In genomic region chr3:42830437-42831320, GRCh38 we compare ENCODE assay signal across 8 cellular contexts. TPM values are rescaled to one million over a fixed set of nuclear protein-coding genes. Genes with fewer than 3 reads are reported as not detected.
DNase-seq lines count a peak whose midpoint lies in the region; ATAC-seq and TF ChIP-seq lines count a peak whose summit lies in the region.

No MANE protein-coding gene starts in this region.

- POLR2A ChIA-PET in CD4-positive, alpha-beta memory T cell (lab: Charles Lee; ENCODE audit: partially characterized antibody) = interaction anchor here (0.9 kb wide), 1 partner anchor 51 kb away, joined by 4 read pairs; no protein-coding TSS in a partner anchor

- CTCF ChIA-PET in CD4-positive, alpha-beta memory T cell (lab: Charles Lee; ENCODE audit: partially characterized antibody) = interaction anchor here (0.9 to 2.7 kb wide), 9 partner anchors 9 to 52 kb away, joined by 3 to 16 read pairs (median 7); no protein-coding TSS in a partner anchor

- ATAC-seq in HG02610 (IDR thresholded peaks at IDR 0.05; ENCODE audit: unreplicated experiment) (no peak), GM21786 (IDR thresholded peaks at IDR 0.05; ENCODE audit: unreplicated experiment) (no peak)

- H3K4me1 ChIP-seq in ACC112 (ENCODE audit: control insufficient read depth, insufficient read depth, low read length, unreplicated experiment) (no peaks in the 10 kb centered on the region), tibial artery (peaks cover 0 to 10% (median 2%) of the 10 kb centered on the region in 4 donors)
- H3K4me1 ChIP-seq in CD4-positive, alpha-beta memory T cell (ENCODE audit: insufficient read depth, low read length) = no peaks in the 10 kb centered on the region

- TF ChIP-seq CTCF in GM12875 (IDR thresholded peaks at IDR 0.05; ENCODE audit: borderline replicate concordance, insufficient read depth, low read depth, low read length) (peak; percentile 21; the same call in 1 of the 2 replicates), fibroblast of villous mesenchyme (IDR thresholded peaks at IDR 0.05; ENCODE audit: insufficient read depth, low read depth, low read length) (peak; percentile 54), tibial artery (IDR thresholded peaks at IDR 0.05) (peak; percentile 33 to 38)

- no peaks in the 10 kb centered on the region for H3K79me2 ChIP-seq in ACC112 (ENCODE audit: control insufficient read depth, insufficient read depth, low read length, unreplicated experiment)

- no peaks in the 10 kb centered on the region for H3K36me3 Mint-ChIP-seq in CD4-positive, alpha-beta memory T cell

- peak overlapping the region; percentile 0 for H2AFZ ChIP-seq in ACC112 (ENCODE audit: low read length, unreplicated experiment)

- H3K4me3 ChIP-seq in ACC112 (ENCODE audit: low read depth, low read length) = no peak overlapping the region
- no peak overlapping the region for H3K4me3 ChIP-seq in GM12875 (ENCODE audit: low read depth, low read length)
- no peak overlapping the region for H3K4me3 ChIP-seq in fibroblast of villous mesenchyme (ENCODE audit: low read depth, low read length)
- no peak overlapping the region for H3K4me3 ChIP-seq in tibial artery
- H3K4me3 ChIP-seq in CD4-positive, alpha-beta memory T cell (ENCODE audit: low read length in 2 of 2) = no peak overlapping the region

- peaks cover 18 to 23% of the 10 kb centered on the region in 2 donors for H3K27me3 Mint-ChIP-seq in CD4-positive, alpha-beta memory T cell

- H3K9me3 ChIP-seq in tibial artery = no peaks in the 10 kb centered on the region
- H3K9me3 ChIP-seq in CD4-positive, alpha-beta memory T cell (ENCODE audit: control insufficient read depth in 1 of 2, low read length in 2 of 2) = no peaks in the 10 kb centered on the region

- H3K36me3 ChIP-seq in ACC112 (ENCODE audit: insufficient read depth, low read length) (no peaks in the 10 kb centered on the region), tibial artery (no peaks in the 10 kb centered on the region)
- H3K36me3 ChIP-seq in CD4-positive, alpha-beta memory T cell (ENCODE audit: insufficient read depth, low read length) = no peaks in the 10 kb centered on the region

- H3K27me3 ChIP-seq in ACC112 (ENCODE audit: insufficient read depth, low read length) = no peaks in the 10 kb centered on the region
- H3K27me3 ChIP-seq in tibial artery = no peaks in the 10 kb centered on the region
- no peaks in the 10 kb centered on the region for H3K27me3 ChIP-seq in CD4-positive, alpha-beta memory T cell (ENCODE audit: insufficient read depth, low read length)

- peak; percentile 23 for DNase-seq in RPMI7951 (ENCODE audit: low read depth)
- peak; percentile 42 for DNase-seq in fibroblast of villous mesenchyme (ENCODE audit: low read depth)
- no peak for DNase-seq in tibial artery
- DNase-seq in CD4-positive, alpha-beta memory T cell = no peak

- intact Hi-C loops in tibial artery (cut with DNase I; ENCODE audit: low total_unique reads) = loop anchor here (5.0 kb wide), 2 partner anchors 48 to 52 kb away; no protein-coding TSS in a partner anchor
- intact Hi-C loops in CD4-positive, alpha-beta memory T cell (cut with micrococcal nuclease) = loop anchor here (1.0 to 2.0 kb wide), 3 partner anchors 26 to 51 kb away; partner anchors contain the start of gene HIGD1A

- no peak overlapping the region for H3K27ac ChIP-seq in ACC112 (ENCODE audit: low read depth, low read length)
- peak overlapping the region in 1 of 2 donors; percentile 19 for H3K27ac ChIP-seq in tibial artery
- no peak overlapping the region for H3K27ac ChIP-seq in CD4-positive, alpha-beta memory T cell (ENCODE audit: low read depth, low read length)

- H3K4me3 Mint-ChIP-seq in CD4-positive, alpha-beta memory T cell = no peak overlapping the region

- no peaks in the 10 kb centered on the region for H3K9me3 Mint-ChIP-seq in CD4-positive, alpha-beta memory T cell

- peaks cover 0 to 6% (median 2%) of the 10 kb centered on the region in 4 donors for H3K4me1 Mint-ChIP-seq in CD4-positive, alpha-beta memory T cell

- H3K27ac Mint-ChIP-seq in CD4-positive, alpha-beta memory T cell = no peak overlapping the region

RNA-seq across cellular contexts. Expression of gene ACKR2, which starts 21.4 kb away (rescaled TPM):
- not detected in 2 replicates for total RNA-seq in RPMI7951 (2014; rRNA removed; shearing (Covaris generic))
- under 0.01 TPM in 1 of 2 replicates, not detected in the other for total RNA-seq in fibroblast of villous mesenchyme
- under 1 TPM; 0.28 to 0.49 TPM for total RNA-seq in CD4-positive, alpha-beta memory T cell
- not detected for polyA plus RNA-seq in CD4-positive, alpha-beta memory T cell

RNA-seq across cellular contexts. Expression of gene HIGD1A, which starts 26.4 kb away (rescaled TPM):
- total RNA-seq in RPMI7951 (2014; rRNA removed; shearing (Covaris generic)) = 245 and 278 TPM in 2 replicates
- total RNA-seq in fibroblast of villous mesenchyme = 130 and 184 TPM in 2 replicates
- total RNA-seq in CD4-positive, alpha-beta memory T cell = 10 to 100 TPM; 24.3 to 26.7 TPM
- polyA plus RNA-seq in CD4-positive, alpha-beta memory T cell = 100 to 1,000 TPM in 1 of 2 donors, 10 to 100 TPM in 1; 91.3 to 157 TPM

RNA-seq across cellular contexts. Expression of gene CYP8B1, which starts 45.0 kb away (rescaled TPM):
- not detected in 2 replicates for total RNA-seq in RPMI7951 (2014; rRNA removed; shearing (Covaris generic))
- total RNA-seq in fibroblast of villous mesenchyme = not detected in 2 replicates
- not detected for total RNA-seq in CD4-positive, alpha-beta memory T cell
- polyA plus RNA-seq in CD4-positive, alpha-beta memory T cell = not detected

RNA-seq across cellular contexts. Expression of gene CCDC13, which starts 57.6 kb away (rescaled TPM):
- 0.20 and 0.48 TPM in 2 replicates for total RNA-seq in RPMI7951 (2014; rRNA removed; shearing (Covaris generic))
- total RNA-seq in fibroblast of villous mesenchyme = 0.43 and 0.64 TPM in 2 replicates
- total RNA-seq in CD4-positive, alpha-beta memory T cell = under 1 TPM; 0.72 to 0.96 TPM
- polyA plus RNA-seq in CD4-positive, alpha-beta memory T cell = under 1 TPM; 0.15 to 0.25 TPM

Comparison
In these comparisons a context has a peak if more than half of its experiments do, and no peak if none do; other contexts are left out.
1. DNase-seq: peak in RPMI7951 (single experiment) and fibroblast of villous mesenchyme (single experiment); none in tibial artery (0 of 2) and CD4-positive, alpha-beta memory T cell (0 of 5).
2. Peak in every context shown above with its lines, with median percentiles within 50 percentile points of each other: CTCF ChIP-seq.